In the genomic region with DNA sequence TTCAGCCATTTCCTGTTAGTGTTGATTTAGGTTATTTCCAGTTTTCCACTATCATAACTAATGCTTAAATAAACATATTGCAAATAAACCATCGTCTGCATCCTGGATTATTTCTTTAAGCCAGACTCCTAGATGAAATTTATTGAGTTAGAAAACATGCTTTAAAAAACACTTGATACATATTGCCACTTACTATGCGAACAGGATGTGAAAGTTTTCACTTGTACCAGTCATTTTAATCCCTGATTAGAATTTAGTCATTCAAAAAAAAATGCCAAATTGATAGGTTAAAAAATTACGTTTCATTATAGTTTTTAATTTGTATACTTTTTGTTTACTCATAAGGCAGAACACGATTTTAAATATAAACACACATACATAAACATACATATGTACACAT, we compare ENCODE assay signal across 25 cellular contexts.
"Had no signal": no experiment of that assay in that cellular context is flagged by ENCODE, and none has a peak within 500 bp of the region (broad histone marks: within the 10 kb centered on the region; RNA-seq: fewer than 3 reads in every experiment).

No MANE protein-coding gene starts in this region.

- H3K4me1 ChIP-seq: breast epithelium had no signal

- H3K9me3 Mint-ChIP-seq: activated B cell treated with CpG ODN at 0.5 μM for 24 hours; activated naive CD4-positive, alpha-beta T cell treated with anti-CD3 and anti-CD28 coated beads, Interleukin-2, amount 50 U/mL, for 24 hours had no signal

- ATAC-seq: T-cell had no signal

- H3K4me2 ChIP-seq: PC-9 had no signal

- H2AFZ ChIP-seq: PC-9 had no signal

- DNase-seq: activated B cell treated with CpG ODN at 0.5 μM for 24 hours; activated CD4-positive, alpha-beta T cell treated with anti-CD3 and anti-CD28 coated beads for 1 hour; activated CD4-positive, alpha-beta T cell treated with anti-CD3 and anti-CD28 coated beads, Interleukin-2, amount 10 ng/mL, durations not matched to agents 24 days and 14 days; activated CD4-positive, alpha-beta T cell treated with anti-CD3 and anti-CD28 coated beads, Interleukin-2, amount 50 U/mL, for 48 hours; activated CD8-positive, alpha-beta memory T cell treated with anti-CD3 and anti-CD28 coated beads, Interleukin-2, amount 50 U/mL, for 4 hours; activated effector memory CD4-positive, alpha-beta T cell treated with Interleukin-2 at 50 U/mL for 16 hours; activated naive CD4-positive, alpha-beta T cell; activated T-cell treated with anti-CD3 and anti-CD28 coated beads, Interleukin-2, amount 50 U/mL, for 1 hour; aorta; caudate nucleus; KG1; NCI-H1105; NCI-H1436; NCI-H1694 treated with DMSO at 0.1 percent for 48 hours; NCI-H2029 treated with DMSO at 0.1 percent for 48 hours; NCI-H510A treated with DMSO at 0.1 percent for 48 hours; NCI-H69; PC-9; SIG-M5; T-cell; T1000 had no signal

- H3K27ac ChIP-seq: breast epithelium, PC-9 had no signal

- H3K4me3 ChIP-seq: breast epithelium, PC-9 had no signal

- FAIRE-seq: TTC549 had no signal

- H3K4me3 Mint-ChIP-seq: activated B cell treated with CpG ODN at 0.5 μM for 24 hours; activated naive CD4-positive, alpha-beta T cell treated with anti-CD3 and anti-CD28 coated beads, Interleukin-2, amount 50 U/mL, for 24 hours; activated T-helper 1 cell treated with anti-CD3 and anti-CD28 coated beads, Interleukin-12 subunit alpha, Interleukin-12 subunit beta, Interleukin-2, Interleukin-4 antibody, amounts not matched to agents 30 ng/mL and 10 ng/mL and 1 ng/mL, durations not matched to agents 14 hours and 24 hours and 36 hours; T-cell had no signal

- H3K9me3 ChIP-seq: breast epithelium had no signal

- H3K27me3 ChIP-seq: breast epithelium had no signal

- H3K27ac Mint-ChIP-seq: activated B cell treated with CpG ODN at 0.5 μM for 24 hours; activated CD4-positive, alpha-beta T cell treated with anti-CD3 and anti-CD28 coated beads, Interleukin-2, amount 10 ng/mL, durations not matched to agents 24 days and 14 days; activated naive CD4-positive, alpha-beta T cell treated with anti-CD3 and anti-CD28 coated beads, Interleukin-2, amount 50 U/mL, for 24 hours; T-cell had no signal

- H3K27me3 Mint-ChIP-seq: activated B cell treated with CpG ODN at 0.5 μM for 24 hours; activated naive CD4-positive, alpha-beta T cell treated with anti-CD3 and anti-CD28 coated beads, Interleukin-2, amount 50 U/mL, for 24 hours; T-cell had no signal

- H3K36me3 ChIP-seq: breast epithelium had no signal
